17 cellular contexts compared by ENCODE assay signal in the genomic region with DNA sequence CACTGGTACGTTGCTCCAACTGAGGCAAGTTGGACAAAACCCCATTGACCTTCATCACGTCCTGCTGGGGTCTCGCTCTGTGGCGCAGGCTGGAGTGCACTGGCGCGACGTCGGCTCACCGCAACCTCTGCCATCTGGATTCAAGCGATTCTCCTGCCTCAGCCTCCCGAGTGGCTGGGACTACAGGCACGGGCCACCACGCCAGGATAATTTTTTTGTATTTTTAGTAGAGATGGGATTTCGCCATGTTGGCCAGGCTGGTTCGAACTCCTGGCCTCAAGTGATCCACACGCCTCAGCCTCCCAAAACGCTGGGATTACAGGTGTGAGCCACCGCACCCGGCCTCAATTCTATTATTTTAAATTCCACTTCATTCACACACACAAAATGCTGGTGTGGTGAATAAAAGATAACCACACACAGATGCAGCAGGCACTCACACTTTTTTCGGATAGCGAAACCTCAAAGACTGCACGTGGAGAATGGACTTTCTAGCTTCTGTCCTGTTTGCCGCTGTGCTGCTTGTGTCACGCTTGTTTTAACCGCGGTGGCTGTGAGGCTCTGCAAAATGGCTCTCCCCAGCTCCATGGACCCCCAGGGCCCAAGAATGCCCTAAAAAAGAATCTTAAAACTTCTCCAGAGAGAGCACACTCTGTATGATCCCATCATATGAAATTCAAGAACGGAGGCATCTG. TPM values are rescaled to one million over a fixed set of nuclear protein-coding genes. Genes with fewer than 3 reads are reported as not detected.
DNase-seq lines count a peak whose midpoint lies in the region; ATAC-seq and TF ChIP-seq lines count a peak whose summit lies in the region.
"Had no signal": no experiment of that assay in that cellular context is flagged by ENCODE, and none has a peak within 500 bp of the region (broad histone marks: within the 10 kb centered on the region; RNA-seq: fewer than 3 reads in every experiment).

No MANE protein-coding gene starts in this region.

- H3K14ac ChIP-seq in trophoblast cell (ENCODE audit: low read length): peak overlapping the region; percentile 9

- peak overlapping the region; percentile 45 to 87 (median 74) for H3K27ac ChIP-seq in heart left ventricle
- H3K27ac ChIP-seq in right cardiac atrium (ENCODE audit: low read length): peak overlapping the region; percentile 6
- peak overlapping the region; percentile 1 for H3K27ac ChIP-seq in trophoblast cell (ENCODE audit: low read depth, low read length)
- H3K27ac ChIP-seq: KMS-11 had no signal

- H3K4me1 ChIP-seq in heart left ventricle (peaks cover 10 to 84% (median 76%) of the 10 kb centered on the region in 12 donors), right cardiac atrium (ENCODE audit: control insufficient read depth, insufficient read depth, low read length) (peaks cover 20% of the 10 kb centered on the region), trophoblast cell (ENCODE audit: control insufficient read depth in 1 of 2, insufficient read depth in 2 of 2, low read length in 2 of 2) (peaks cover 17 to 25% of the 10 kb centered on the region in 2 experiments)

- TF ChIP-seq CTCF in heart left ventricle (IDR thresholded peaks at IDR 0.05): no peak

- WGBS in heart left ventricle, 4 donors: 92 to 93% (median 92%) methylated on average over 24 to 27 of the region's 27 CpGs
- 87% methylated on average over 27 of the region's 27 CpGs for WGBS in right cardiac atrium
- WGBS in trophoblast cell (ENCODE audit: extremely low coverage, insufficient coverage, insufficient read length): no CpG with 5 or more reads among the region's 27 CpGs

- no peak for TF ChIP-seq POLR2A in heart left ventricle (IDR thresholded peaks at IDR 0.05)

- H3K23ac ChIP-seq in trophoblast cell (ENCODE audit: low read length): no peak overlapping the region

- peak overlapping the region; percentile 86 for H2BK120ac ChIP-seq in trophoblast cell (ENCODE audit: insufficient read depth, low read length, poor library complexity)

- H4K8ac ChIP-seq in trophoblast cell (ENCODE audit: low read depth, low read length): peak overlapping the region; percentile 1

- no peak overlapping the region for H2AFZ ChIP-seq in trophoblast cell (ENCODE audit: insufficient read depth, low read length, poor library complexity)

- H3K18ac ChIP-seq in trophoblast cell (ENCODE audit: low read length): peak overlapping the region; percentile 15

- H3K79me1 ChIP-seq in trophoblast cell (ENCODE audit: low read length): peaks cover 11% of the 10 kb centered on the region

- H3K27me3 ChIP-seq in heart left ventricle (no peaks in the 10 kb centered on the region), right cardiac atrium (ENCODE audit: control insufficient read depth, insufficient read depth) (no peaks in the 10 kb centered on the region), trophoblast cell (ENCODE audit: insufficient read depth, low read length) (no peaks in the 10 kb centered on the region)

- H2BK12ac ChIP-seq in trophoblast cell (ENCODE audit: low read length): peak overlapping the region; percentile 48

- H3K36me3 ChIP-seq in heart left ventricle (peaks cover 0 to 8% (median 0%) of the 10 kb centered on the region in 9 donors), trophoblast cell (ENCODE audit: control insufficient read depth in 1 of 2, insufficient read depth in 2 of 2, low read length in 2 of 2) (peaks cover 23% of the 10 kb centered on the region in 2 experiments)

- peak overlapping the region; percentile 34 for H3K4ac ChIP-seq in trophoblast cell (ENCODE audit: low read depth, low read length)

- peaks cover 1% of the 10 kb centered on the region for H3K79me2 ChIP-seq in trophoblast cell (ENCODE audit: control insufficient read depth, insufficient read depth, low read length, poor library complexity)

- H3K4me2 ChIP-seq in trophoblast cell (ENCODE audit: low read length): no peak overlapping the region
- H3K4me2 ChIP-seq: KMS-11 had no signal

- H3K9ac ChIP-seq in trophoblast cell (ENCODE audit: low read length): no peak overlapping the region
- H3K9ac ChIP-seq: KMS-11 had no signal

- peak overlapping the region; percentile 42 for H4K91ac ChIP-seq in trophoblast cell (ENCODE audit: low read depth, low read length)

- H2AK5ac ChIP-seq in trophoblast cell (ENCODE audit: low read length): no peak overlapping the region

- peak overlapping the region; percentile 3 for H2BK5ac ChIP-seq in trophoblast cell (ENCODE audit: low read depth, low read length, poor library complexity)

- H3K9me3 ChIP-seq in heart left ventricle: no peaks in the 10 kb centered on the region
- H3K9me3 ChIP-seq in right cardiac atrium (ENCODE audit: control insufficient read depth, low read length): no peaks in the 10 kb centered on the region
- H3K9me3 ChIP-seq in trophoblast cell (ENCODE audit: insufficient read depth, low read depth, low read length): peaks cover 2% of the 10 kb centered on the region

- H4K12ac ChIP-seq in trophoblast cell (ENCODE audit: low read depth, low read length): peak overlapping the region; percentile 9

- H3K4me3 ChIP-seq in heart left ventricle: no peak overlapping the region
- no peak overlapping the region for H3K4me3 ChIP-seq in right cardiac atrium (ENCODE audit: low read length)
- no peak overlapping the region for H3K4me3 ChIP-seq in trophoblast cell (ENCODE audit: low read depth, low read length)

- intact Hi-C loops in heart left ventricle (cut with DNase I): loop anchor here in 3 of 10 donors (5.0 to 10.0 kb wide), 3 partner anchors 56 to 64 kb away; partner anchors contain the start of genes COL4A1 (in 2 of the 3) and COL4A2 (in 2 of the 3)
- intact Hi-C loops in left ventricle myocardium superior (cut with micrococcal nuclease): no loop called here
- intact Hi-C loops in right cardiac atrium (cut with DNase I): loop anchor here in 1 of 4 donors (10.0 kb wide), 1 partner anchor 56 kb away; the partner anchor contains the start of genes COL4A1 and COL4A2

- ATAC-seq in heart left ventricle: no peak
- no peak for ATAC-seq in left ventricle myocardium superior
- no peak for ATAC-seq in right cardiac atrium
- no peak for ATAC-seq in GM19452 (IDR thresholded peaks at IDR 0.05; ENCODE audit: unreplicated experiment)
- ATAC-seq: Panc1; stimulated activated effector memory CD8-positive, alpha-beta T cell treated with anti-CD3 and anti-CD28 coated beads, Interleukin-12 subunit alpha, Interleukin-12 subunit beta, amount 100 ng/mL, for 72 hours had no signal

- DNase-seq in heart left ventricle (peak in 1 of 5 donors; percentile 12), left ventricle myocardium superior (no peak), right cardiac atrium (no peak), trophoblast cell (no peak), ureter (ENCODE audit: low spot score) (peak; percentile 41), GM03348 (ENCODE audit: low spot score) (no peak)
- DNase-seq in effector CD4-positive, alpha-beta T cell: no peak
- DNase-seq: ACHN; activated B cell treated with CpG ODN at 0.5 μM for 24 hours; NCI-H1417 treated with DMSO at 0.1 percent for 48 hours; NCI-H510A; stimulated activated CD4-positive, alpha-beta T cell treated with anti-CD3 and anti-CD28 coated beads, Interleukin-4, amount 100 ng/mL, for 4 hours; T-helper 1 cell had no signal

RNA-seq across cellular contexts. Expression of gene COL4A1, which starts 58.4 kb away (rescaled TPM):
- total RNA-seq in heart left ventricle (100 to 1,000 TPM in 8 of 9 donors, 10 to 100 TPM in 1; 91.9 to 428 (median 184) TPM), left ventricle myocardium superior (119 TPM), right cardiac atrium (100 to 1,000 TPM in 3 of 4 donors, 10 to 100 TPM in 1; 91.9 to 267 (median 118) TPM), ureter (144 TPM)
- polyA plus RNA-seq in heart left ventricle (100 to 1,000 TPM in 1 of 2 donors, 10 to 100 TPM in 1; 52.6 to 194 TPM), right cardiac atrium (69.8 TPM)
- 445 and 497 TPM in 2 replicates for polyA plus RNA-seq in trophoblast cell (2013)
- total RNA-seq: activated B cell treated with CpG ODN at 0.5 μM for 24 hours had no signal

RNA-seq across cellular contexts. Expression of gene COL4A2, which starts 58.5 kb away (rescaled TPM):
- total RNA-seq in heart left ventricle (100 to 1,000 TPM in 8 of 9 donors, 10 to 100 TPM in 1; 94.0 to 377 (median 166) TPM), left ventricle myocardium superior (126 TPM), right cardiac atrium (100 to 1,000 TPM in 3 of 4 donors, 10 to 100 TPM in 1; 84.7 to 268 (median 123) TPM), ureter (227 TPM)
- polyA plus RNA-seq in heart left ventricle (100 to 1,000 TPM in 1 of 2 donors, 10 to 100 TPM in 1; 92.4 to 220 TPM), right cardiac atrium (101 TPM)
- 769 and 825 TPM in 2 replicates for polyA plus RNA-seq in trophoblast cell (2013)
- total RNA-seq: activated B cell treated with CpG ODN at 0.5 μM for 24 hours had no signal

Comparison
In these comparisons a context has a peak if more than half of its experiments do, and no peak if none do; other contexts are left out.
1. H3K27ac ChIP-seq: peak in every context shown above with its lines; median percentile 74 in heart left ventricle; 6 in right cardiac atrium; 1 in trophoblast cell.